In genomic region chr7:109844362-109844761, GRCh38 we compare ENCODE assay signal across 1 cellular context.
TF ChIP-seq lines count a peak whose summit lies in the region.

No MANE protein-coding gene starts in this region.

TF ChIP-seq in endothelial cell of umbilical vein, 7 proteins besides CTCF, POLR2A, EP300 and RAD21:
- TF ChIP-seq EZH2 (IDR thresholded peaks at IDR 0.05; ENCODE audit: borderline replicate concordance, low read depth, low read length, severe bottlenecking) (no peak), MAX (IDR thresholded peaks at IDR 0.05; ENCODE audit: insufficient read depth, insufficient read length) (no peak), GATA2 (IDR thresholded peaks at IDR 0.05; ENCODE audit: insufficient read depth, insufficient read length, low read depth, low read length) (no peak), POLR2AphosphoS5 (IDR thresholded peaks at IDR 0.05; ENCODE audit: insufficient read depth, low read depth, low read length) (no peak), FOS (IDR thresholded peaks at IDR 0.05; ENCODE audit: borderline replicate concordance, insufficient read depth, low read length) (no peak), JUN (IDR thresholded peaks at IDR 0.05; ENCODE audit: borderline replicate concordance, insufficient read depth, insufficient read length, low read depth) (no peak), MYC (IDR thresholded peaks at IDR 0.05; ENCODE audit: low read depth, low read length) (no peak)
